Comparison of ENCODE assay signal across 8 cellular contexts in the genomic region with DNA sequence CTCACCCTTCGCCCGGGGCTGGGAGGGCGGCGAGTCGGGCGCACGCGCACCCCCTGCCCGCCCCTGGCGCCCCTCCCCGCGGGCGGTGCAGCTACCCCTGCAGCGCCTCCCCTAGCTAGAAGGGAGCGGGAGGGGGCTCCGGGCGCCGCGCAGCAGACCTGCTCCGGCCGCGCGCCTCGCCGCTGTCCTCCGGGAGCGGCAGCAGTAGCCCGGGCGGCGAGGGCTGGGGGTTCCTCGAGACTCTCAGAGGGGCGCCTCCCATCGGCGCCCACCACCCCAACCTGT. TPM values are rescaled to one million over a fixed set of nuclear protein-coding genes. Genes with fewer than 3 reads are reported as not detected.
DNase-seq lines count a peak whose midpoint lies in the region; ATAC-seq and TF ChIP-seq lines count a peak whose summit lies in the region.

A gene with protein sequence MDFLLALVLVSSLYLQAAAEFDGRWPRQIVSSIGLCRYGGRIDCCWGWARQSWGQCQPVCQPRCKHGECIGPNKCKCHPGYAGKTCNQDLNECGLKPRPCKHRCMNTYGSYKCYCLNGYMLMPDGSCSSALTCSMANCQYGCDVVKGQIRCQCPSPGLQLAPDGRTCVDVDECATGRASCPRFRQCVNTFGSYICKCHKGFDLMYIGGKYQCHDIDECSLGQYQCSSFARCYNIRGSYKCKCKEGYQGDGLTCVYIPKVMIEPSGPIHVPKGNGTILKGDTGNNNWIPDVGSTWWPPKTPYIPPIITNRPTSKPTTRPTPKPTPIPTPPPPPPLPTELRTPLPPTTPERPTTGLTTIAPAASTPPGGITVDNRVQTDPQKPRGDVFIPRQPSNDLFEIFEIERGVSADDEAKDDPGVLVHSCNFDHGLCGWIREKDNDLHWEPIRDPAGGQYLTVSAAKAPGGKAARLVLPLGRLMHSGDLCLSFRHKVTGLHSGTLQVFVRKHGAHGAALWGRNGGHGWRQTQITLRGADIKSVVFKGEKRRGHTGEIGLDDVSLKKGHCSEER (plus strand): TSS at position 148 of the 285 bp plus-strand sequence. CDS start 182 bp downstream, outside the sequence.

- no peak within 1 kb of the TSS for H3K23ac ChIP-seq in mesendoderm (ENCODE audit: low read length)

- no peak within 1 kb of the TSS for H2BK15ac ChIP-seq in mesendoderm (replicated peaks; ENCODE audit: low read depth)

- H3K4me3 Mint-ChIP-seq in Caco-2 (ENCODE audit: unreplicated experiment) = peak within 1 kb of the TSS; percentile 63

- no peaks in the 10 kb centered on the region for H3K27me3 ChIP-seq in Caco-2 (replicated peaks; ENCODE audit: control insufficient read depth, insufficient read depth, low read length)
- H3K27me3 ChIP-seq in colonic mucosa = no peaks in the 10 kb centered on the region
- H3K27me3 ChIP-seq in mesendoderm (ENCODE audit: insufficient read depth, low read length, poor library complexity) = peaks cover 20% of the 10 kb centered on the region
- no peaks in the 10 kb centered on the region for H3K27me3 ChIP-seq in aorta (ENCODE audit: control insufficient read depth in 1 of 2, insufficient read depth in 2 of 2, low read length in 1 of 2)

- CTCF ChIA-PET in Caco-2 (lab: Charles Lee) = interaction anchor here (0.7 kb wide), 6 partner anchors 51 to 347 kb away, joined by 3 to 8 read pairs (median 3); no protein-coding TSS in a partner anchor

- H4K8ac ChIP-seq in mesendoderm (ENCODE audit: low read depth, low read length) = no peak within 1 kb of the TSS

- no peaks in the 10 kb centered on the region for H3K79me1 ChIP-seq in mesendoderm (ENCODE audit: low read length)

- no peak within 1 kb of the TSS for H2BK5ac ChIP-seq in mesendoderm (ENCODE audit: low read length)

- no CpG with 5 or more reads among the region's 34 CpGs for WGBS in mesendoderm (ENCODE audit: extremely low coverage, insufficient coverage, low lambda C conversion rate)
- WGBS in aorta, 2 donors = 0 to 1% methylated on average over 5 to 34 of the region's 34 CpGs

- H3K27me3 Mint-ChIP-seq in Caco-2 (ENCODE audit: insufficient read depth, unreplicated experiment) = peaks cover 4% of the 10 kb centered on the region

- H2BK120ac ChIP-seq in mesendoderm (ENCODE audit: low read depth, low read length) = no peak within 1 kb of the TSS

- H3K9me3 Mint-ChIP-seq in Caco-2 (ENCODE audit: unreplicated experiment) = no peaks in the 10 kb centered on the region

- peak within 1 kb of the TSS; percentile 81 for H3K4me3 ChIP-seq in Caco-2 (ENCODE audit: low read depth, low read length)
- peak within 1 kb of the TSS; percentile 77 for H3K4me3 ChIP-seq in colonic mucosa
- no peak within 1 kb of the TSS for H3K4me3 ChIP-seq in mesendoderm (ENCODE audit: low read length)
- peak within 1 kb of the TSS; percentile 58 to 66 for H3K4me3 ChIP-seq in aorta (ENCODE audit: low read length in 2 of 2)

- DNase-seq in Caco-2 = peak in 1 of 2 experiments; percentile 83
- DNase-seq in LoVo (ENCODE audit: low spot score) = peak; percentile 60
- no peak for DNase-seq in colonic mucosa
- DNase-seq in mesendoderm = no peak
- peak in 1 of 2 donors; percentile 49 for DNase-seq in aorta
- no peak for DNase-seq in SHP77 treated with DMSO at 0.1 percent for 48 hours (lab: John Stamatoyannopoulos, UW)
- no peak for DNase-seq in NCI-H2227 treated with DMSO at 0.1 percent for 48 hours (lab: John Stamatoyannopoulos, UW)

- intact Hi-C loops in Caco-2 (cut with micrococcal nuclease; ENCODE audit: unreplicated experiment) = loop anchor here (5.0 to 10.0 kb wide), 3 partner anchors 160 to 307 kb away; no protein-coding TSS in a partner anchor
- intact Hi-C loops in colonic mucosa (cut with DNase I) = no loop called here
- intact Hi-C loops in aorta (cut with DNase I) = loop anchor here (5.0 to 10.0 kb wide), 5 partner anchors 50 to 310 kb away; no protein-coding TSS in a partner anchor

- H3K9ac ChIP-seq in colonic mucosa (ENCODE audit: low read depth in 2 of 2, low read length in 2 of 2) = peak within 1 kb of the TSS; percentile 78 to 79
- no peak within 1 kb of the TSS for H3K9ac ChIP-seq in mesendoderm (ENCODE audit: low read length)

- H3K27ac Mint-ChIP-seq in Caco-2 (ENCODE audit: unreplicated experiment) = no peak within 1 kb of the TSS

- no TSS peak for BruUV-seq in Caco-2 (replicated peaks; lab: Mats Ljungman, UMichigan)

- peak within 1 kb of the TSS; percentile 54 for H3K56ac ChIP-seq in mesendoderm (ENCODE audit: low read length)

- no peak within 1 kb of the TSS for H4K5ac ChIP-seq in mesendoderm (ENCODE audit: low read length)

- H3K4me1 Mint-ChIP-seq in Caco-2 (ENCODE audit: low read depth, unreplicated experiment) = peaks cover 28% of the 10 kb centered on the region

- no peaks in the 10 kb centered on the region for H3K79me2 ChIP-seq in mesendoderm (ENCODE audit: control insufficient read depth, insufficient read depth, low read length)

- H3K36me3 ChIP-seq in Caco-2 (ENCODE audit: control insufficient read depth, insufficient read depth, low read length) = no peaks in the 10 kb centered on the region
- H3K36me3 ChIP-seq in colonic mucosa = no peaks in the 10 kb centered on the region
- H3K36me3 ChIP-seq in mesendoderm (ENCODE audit: control insufficient read depth, insufficient read depth, low read length) = no peaks in the 10 kb centered on the region
- H3K36me3 ChIP-seq in aorta (ENCODE audit: control insufficient read depth in 1 of 2, insufficient read depth in 2 of 2, low read length in 1 of 2) = no peaks in the 10 kb centered on the region

- H3K18ac ChIP-seq in mesendoderm (ENCODE audit: low read length) = no peak within 1 kb of the TSS

- no peak within 1 kb of the TSS for H3K4ac ChIP-seq in mesendoderm (ENCODE audit: low read depth, low read length)

- H3K9me3 ChIP-seq in Caco-2 = no peaks in the 10 kb centered on the region
- H3K9me3 ChIP-seq in colonic mucosa = no peaks in the 10 kb centered on the region
- no peaks in the 10 kb centered on the region for H3K9me3 ChIP-seq in aorta (ENCODE audit: control insufficient read depth, low read length)

- ATAC-seq in GM21423 (IDR thresholded peaks at IDR 0.05; ENCODE audit: unreplicated experiment) = peak; percentile 41
- ATAC-seq in aorta (ENCODE audit: low FRiP score) = peak; percentile 83

- H3K4me2 ChIP-seq in mesendoderm (ENCODE audit: low read length) = peak within 1 kb of the TSS; percentile 83

- H3K4me1 ChIP-seq in Caco-2 = peaks cover 14% of the 10 kb centered on the region
- no peaks in the 10 kb centered on the region for H3K4me1 ChIP-seq in colonic mucosa
- no peaks in the 10 kb centered on the region for H3K4me1 ChIP-seq in mesendoderm (ENCODE audit: control insufficient read depth, low read depth, low read length)
- peaks cover 1 to 2% of the 10 kb centered on the region in 2 donors for H3K4me1 ChIP-seq in aorta (ENCODE audit: control insufficient read depth in 1 of 2, insufficient read depth in 2 of 2, low read length in 2 of 2)

- H3K36me3 Mint-ChIP-seq in Caco-2 (ENCODE audit: insufficient read depth, unreplicated experiment) = peaks cover 8% of the 10 kb centered on the region

- no peak within 1 kb of the TSS for H2AK5ac ChIP-seq in mesendoderm (ENCODE audit: low read length)

- H3K27ac ChIP-seq in colonic mucosa (peak within 1 kb of the TSS; percentile 73), mesendoderm (ENCODE audit: low read depth, low read length) (no peak within 1 kb of the TSS), aorta (ENCODE audit: low read depth in 1 of 2, low read length in 2 of 2) (peak within 1 kb of the TSS; percentile 54 to 69)

- TF ChIP-seq CTCF in Caco-2 (IDR thresholded peaks at IDR 0.05; ENCODE audit: insufficient read depth in 1 of 2, low read depth in 1 of 2, low read length in 1 of 2, severe bottlenecking in 1 of 2, unreplicated experiment in 1 of 2) = no peak
- no peak for TF ChIP-seq CTCF in colonic mucosa (IDR thresholded peaks at IDR 0.05)

- POLR2A ChIA-PET in Caco-2 (lab: Charles Lee) = interaction anchor here (0.6 kb wide), 1 partner anchor 14 kb away, joined by 8 read pairs; no protein-coding TSS in a partner anchor

RNA-seq across cellular contexts. Expression of the gene that starts here (rescaled TPM):
- total RNA-seq in Caco-2 (2022) = 41.8 and 42.1 TPM in 2 replicates
- total RNA-seq in colonic mucosa = 10 to 100 TPM; 30.9 to 39.1 TPM
- 0.18 TPM for polyA plus RNA-seq in mesendoderm (2013, experiment 1 of 2)
- polyA plus RNA-seq in mesendoderm (2013, experiment 2 of 2) = 0.07 TPM
- total RNA-seq in aorta = 100 to 1,000 TPM; 145 to 354 TPM
- polyA plus RNA-seq in aorta = 10 to 100 TPM; 47.1 to 76.1 TPM
